Comparison of ENCODE assay signal across 1 cellular context in the genomic region with DNA sequence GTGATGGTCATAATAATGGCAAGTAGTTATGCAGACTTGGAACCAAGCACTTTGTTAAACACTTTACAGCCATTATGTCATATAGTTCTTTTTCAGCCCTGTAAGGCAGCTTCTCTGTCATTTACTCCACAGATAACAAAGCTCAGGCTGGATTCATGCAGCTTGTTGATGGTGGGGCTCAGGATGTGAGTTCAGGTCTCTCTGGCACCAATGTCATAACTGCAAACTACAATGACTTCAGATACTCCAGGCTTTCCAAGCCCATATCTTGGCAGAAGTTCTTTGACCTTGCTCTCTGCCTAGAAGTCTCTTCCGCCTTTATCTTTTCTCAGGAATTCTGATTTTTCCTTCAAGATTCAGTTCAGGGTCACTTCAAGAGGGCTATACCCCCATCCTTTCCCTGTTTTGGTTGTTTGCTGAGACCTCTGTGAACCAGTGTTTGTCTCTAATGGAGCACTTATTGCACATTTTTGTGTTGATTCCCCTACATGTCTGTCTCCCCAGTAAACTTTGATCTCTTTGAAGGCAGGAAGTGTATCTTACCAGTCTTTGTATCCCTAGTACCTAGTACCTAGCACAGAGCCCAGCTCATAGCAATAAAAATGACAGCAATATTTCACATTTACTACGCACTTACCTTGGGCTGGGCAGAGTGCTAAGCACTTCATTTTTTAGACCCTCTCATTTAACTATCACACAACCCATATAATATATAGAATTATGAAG.
TF ChIP-seq lines count a peak whose summit lies in the region.

No MANE protein-coding gene starts in this region.

TF ChIP-seq in GM23338, 12 proteins besides CTCF, POLR2A, EP300 and RAD21 (continued from another document):
- TF ChIP-seq, protein P1, sequence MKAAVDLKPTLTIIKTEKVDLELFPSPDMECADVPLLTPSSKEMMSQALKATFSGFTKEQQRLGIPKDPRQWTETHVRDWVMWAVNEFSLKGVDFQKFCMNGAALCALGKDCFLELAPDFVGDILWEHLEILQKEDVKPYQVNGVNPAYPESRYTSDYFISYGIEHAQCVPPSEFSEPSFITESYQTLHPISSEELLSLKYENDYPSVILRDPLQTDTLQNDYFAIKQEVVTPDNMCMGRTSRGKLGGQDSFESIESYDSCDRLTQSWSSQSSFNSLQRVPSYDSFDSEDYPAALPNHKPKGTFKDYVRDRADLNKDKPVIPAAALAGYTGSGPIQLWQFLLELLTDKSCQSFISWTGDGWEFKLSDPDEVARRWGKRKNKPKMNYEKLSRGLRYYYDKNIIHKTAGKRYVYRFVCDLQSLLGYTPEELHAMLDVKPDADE (IDR thresholded peaks at IDR 0.05), result no peak
